ENCODE assay signal across 13 cellular contexts in genomic region chr6:89509719-89510339, GRCh38.
DNase-seq lines count a peak whose midpoint lies in the region; ATAC-seq, FAIRE-seq and TF ChIP-seq lines count a peak whose summit lies in the region.
"Had no signal": no experiment of that assay in that cellular context is flagged by ENCODE, and none has a peak within 500 bp of the region (broad histone marks: within the 10 kb centered on the region; RNA-seq: fewer than 3 reads in every experiment).

No MANE protein-coding gene starts in this region.

- H3K4me2 ChIP-seq in endothelial cell of umbilical vein (ENCODE audit: insufficient read depth, low read length) (no peak overlapping the region), mesendoderm (ENCODE audit: low read length) (no peak overlapping the region)
- H3K4me2 ChIP-seq: PC-9 had no signal

- H3K18ac ChIP-seq in mesendoderm (ENCODE audit: low read length): no peak overlapping the region

- intact Hi-C loops in endothelial cell of umbilical vein (cut with micrococcal nuclease): no loop called here
- intact Hi-C loops in activated CD4-positive, alpha-beta T cell treated with anti-CD3 and anti-CD28 coated beads for 36 hours (cut with DNase I, micrococcal nuclease): no loop called here

- H3K27ac Mint-ChIP-seq in activated CD4-positive, alpha-beta T cell treated with anti-CD3 and anti-CD28 coated beads for 36 hours: no peak overlapping the region
- H3K27ac Mint-ChIP-seq: activated naive CD4-positive, alpha-beta T cell treated with anti-CD3 and anti-CD28 coated beads, Interleukin-2, amount 50 U/mL, for 72 hours had no signal

- H3K4me3 ChIP-seq in HEK293 (ENCODE audit: low read depth, low read length): no peak overlapping the region
- H3K4me3 ChIP-seq in endothelial cell of umbilical vein (replicated peaks in 1 of 3; ENCODE audit: insufficient read depth in 1 of 3, low read depth in 1 of 3, low read length in 3 of 3): no peak overlapping the region
- no peak overlapping the region for H3K4me3 ChIP-seq in mesendoderm (ENCODE audit: low read length)
- H3K4me3 ChIP-seq: dorsolateral prefrontal cortex, PC-9 had no signal

- POLR2A ChIA-PET in HEK293 (lab: Yijun Ruan, JAX) (no interaction called here), endothelial cell of umbilical vein (lab: Charles Lee) (no interaction called here)
- POLR2A ChIA-PET in activated CD4-positive, alpha-beta T cell treated with anti-CD3 and anti-CD28 coated beads for 36 hours (lab: Charles Lee): no interaction called here

- no peak for FAIRE-seq in endothelial cell of umbilical vein (lab: Jason Lieb, UNC)

- no peak overlapping the region for H2BK15ac ChIP-seq in mesendoderm (replicated peaks; ENCODE audit: low read depth)

- H3K56ac ChIP-seq in mesendoderm (ENCODE audit: low read length): no peak overlapping the region

- no peaks in the 10 kb centered on the region for H4K20me1 ChIP-seq in endothelial cell of umbilical vein (replicated peaks; ENCODE audit: control insufficient read depth, extremely low read depth, insufficient read depth, low read length)

- BruUV-seq in endothelial cell of umbilical vein (replicated peaks; lab: Mats Ljungman, UMichigan): no TSS peak

- H3K27me3 Mint-ChIP-seq in activated CD4-positive, alpha-beta T cell treated with anti-CD3 and anti-CD28 coated beads for 36 hours: no peaks in the 10 kb centered on the region

- no peaks in the 10 kb centered on the region for H3K36me3 Mint-ChIP-seq in activated CD4-positive, alpha-beta T cell treated with anti-CD3 and anti-CD28 coated beads for 36 hours (ENCODE audit: low read depth)
- H3K36me3 Mint-ChIP-seq: activated naive CD4-positive, alpha-beta T cell treated with anti-CD3 and anti-CD28 coated beads, Interleukin-2, amount 50 U/mL, for 72 hours had no signal

- no peak for TF ChIP-seq CTCF in HEK293 (tag by site-specific recombination; IDR thresholded peaks at IDR 0.05)
- TF ChIP-seq CTCF in endothelial cell of umbilical vein (IDR thresholded peaks at IDR 0.05; ENCODE audit: extremely low read depth in 1 of 2, insufficient read depth in 1 of 2, low read depth in 1 of 2, low read length in 2 of 2): no peak

- H3K9me1 ChIP-seq in endothelial cell of umbilical vein (replicated peaks; ENCODE audit: control insufficient read depth, extremely low read depth, insufficient read depth, low read length): no peaks in the 10 kb centered on the region

- no peak overlapping the region for H2BK120ac ChIP-seq in mesendoderm (ENCODE audit: low read depth, low read length)

- H3K9me3 ChIP-seq in HEK293 (ENCODE audit: control insufficient read depth, insufficient read depth, low read depth, low read length): no peaks in the 10 kb centered on the region
- H3K9me3 ChIP-seq in endothelial cell of umbilical vein (replicated peaks; ENCODE audit: control insufficient read depth, insufficient read depth, low read length): no peaks in the 10 kb centered on the region

- dilution Hi-C loops in endothelial cell of umbilical vein (cut with MboI; ENCODE audit: extremely low pct_ligation_motif_present, low sequenced_read_pairs): loop anchor here (5.0 kb wide), 1 partner anchor 52 kb away; no protein-coding TSS in a partner anchor

- no peak overlapping the region for H4K8ac ChIP-seq in mesendoderm (ENCODE audit: low read depth, low read length)

- no peak overlapping the region for H3K4ac ChIP-seq in mesendoderm (ENCODE audit: low read depth, low read length)

- no peak overlapping the region for H4K5ac ChIP-seq in mesendoderm (ENCODE audit: low read length)

- no peak overlapping the region for H2AK5ac ChIP-seq in mesendoderm (ENCODE audit: low read length)

- H3K79me1 ChIP-seq in mesendoderm (ENCODE audit: low read length): peaks cover 3% of the 10 kb centered on the region

- H3K9ac ChIP-seq in endothelial cell of umbilical vein (replicated peaks; ENCODE audit: extremely low read depth, insufficient read depth, low read length) (no peak overlapping the region), mesendoderm (ENCODE audit: low read length) (no peak overlapping the region)

- peaks cover 27% of the 10 kb centered on the region for H3K4me1 ChIP-seq in HEK293 (ENCODE audit: control insufficient read depth, insufficient read depth, low read length)
- H3K4me1 ChIP-seq in endothelial cell of umbilical vein (ENCODE audit: control insufficient read depth, extremely low read depth, insufficient read depth, low read length): no peaks in the 10 kb centered on the region
- peaks cover 6% of the 10 kb centered on the region for H3K4me1 ChIP-seq in mesendoderm (ENCODE audit: control insufficient read depth, low read depth, low read length)

- ATAC-seq in activated CD4-positive, alpha-beta T cell treated with anti-CD3 and anti-CD28 coated beads for 36 hours: no peak
- no peak for ATAC-seq in GM18873 (IDR thresholded peaks at IDR 0.05; ENCODE audit: low FRiP score, unreplicated experiment)
- no peak for ATAC-seq in GM21717 (IDR thresholded peaks at IDR 0.05; ENCODE audit: unreplicated experiment)
- ATAC-seq: activated naive CD4-positive, alpha-beta T cell treated with anti-CD3 and anti-CD28 coated beads, Interleukin-2, amount 50 U/mL, for 72 hours had no signal

- no peak overlapping the region for H2AFZ ChIP-seq in endothelial cell of umbilical vein (ENCODE audit: low read depth, low read length)
- H2AFZ ChIP-seq: PC-9 had no signal

- H2BK5ac ChIP-seq in mesendoderm (ENCODE audit: low read length): no peak overlapping the region

- H3K9me3 Mint-ChIP-seq in activated CD4-positive, alpha-beta T cell treated with anti-CD3 and anti-CD28 coated beads for 36 hours (ENCODE audit: low read depth): no peaks in the 10 kb centered on the region
- H3K9me3 Mint-ChIP-seq: activated naive CD4-positive, alpha-beta T cell treated with anti-CD3 and anti-CD28 coated beads, Interleukin-2, amount 50 U/mL, for 72 hours had no signal

- WGBS in mesendoderm (ENCODE audit: extremely low coverage, insufficient coverage, low lambda C conversion rate): no CpG with 5 or more reads among the region's 4 CpGs

- CTCF ChIA-PET in HEK293 (lab: Yijun Ruan, JAX) (interaction anchor here (1.1 to 1.7 kb wide), 3 partner anchors 77 to 138 kb away, joined by 3 to 4 read pairs (median 4); no protein-coding TSS in a partner anchor), endothelial cell of umbilical vein (lab: Charles Lee) (no interaction called here)
- CTCF ChIA-PET in activated CD4-positive, alpha-beta T cell treated with anti-CD3 and anti-CD28 coated beads for 36 hours (lab: Charles Lee): interaction anchor here (0.5 kb wide), 1 partner anchor 55 kb away, joined by 3 read pairs; no protein-coding TSS in a partner anchor

- H3K27ac ChIP-seq in HEK293 (ENCODE audit: extremely low read depth, low read depth, low read length) (0 out of 2 replicates have a peak overlapping the region, but pooled peaks have one; percentile 13), endothelial cell of umbilical vein (ENCODE audit: insufficient read depth, low read depth, low read length) (no peak overlapping the region), mesendoderm (ENCODE audit: low read depth, low read length) (no peak overlapping the region)
- H3K27ac ChIP-seq: dorsolateral prefrontal cortex, PC-9 had no signal

- H3K23ac ChIP-seq in mesendoderm (ENCODE audit: low read length): no peak overlapping the region

- TF ChIP-seq POLR2A in endothelial cell of umbilical vein (IDR thresholded peaks at IDR 0.05; ENCODE audit: low read depth, low read length): no peak

- peak; percentile 3 for DNase-seq in COLO829 (ENCODE audit: low spot score)
- peak; percentile 74 for DNase-seq in NCI-H748 treated with DMSO at 0.1 percent for 48 hours (lab: John Stamatoyannopoulos, UW)
- DNase-seq in endothelial cell of umbilical vein (ENCODE audit: low read depth, low spot score): peak; percentile 4
- no peak for DNase-seq in activated CD4-positive, alpha-beta T cell treated with anti-CD3 and anti-CD28 coated beads for 36 hours
- DNase-seq in mesendoderm: no peak
- DNase-seq: dorsolateral prefrontal cortex, PC-9, substantia nigra, T-helper 9 cell had no signal

- H3K36me3 ChIP-seq in HEK293 (ENCODE audit: control insufficient read depth in 2 of 2, insufficient read depth in 1 of 2, low read length in 2 of 2) (peaks cover 0 to 4% of the 10 kb centered on the region in 2 experiments; a peak in 1 of 3 replicates), endothelial cell of umbilical vein (ENCODE audit: control insufficient read depth in 2 of 2, extremely low read depth in 1 of 2, insufficient read depth in 2 of 2, low read length in 2 of 2) (no peaks in the 10 kb centered on the region), mesendoderm (ENCODE audit: control insufficient read depth, insufficient read depth, low read length) (no peaks in the 10 kb centered on the region)

- no peaks in the 10 kb centered on the region for H3K27me3 ChIP-seq in endothelial cell of umbilical vein (ENCODE audit: control insufficient read depth in 2 of 2, insufficient read depth in 2 of 2, low read length in 2 of 2)
- H3K27me3 ChIP-seq in mesendoderm (ENCODE audit: insufficient read depth, low read length, poor library complexity): no peaks in the 10 kb centered on the region
- H3K27me3 ChIP-seq: dorsolateral prefrontal cortex had no signal

- no peak overlapping the region for H3K4me3 Mint-ChIP-seq in activated CD4-positive, alpha-beta T cell treated with anti-CD3 and anti-CD28 coated beads for 36 hours

- peaks cover 5% of the 10 kb centered on the region for H3K4me1 Mint-ChIP-seq in activated CD4-positive, alpha-beta T cell treated with anti-CD3 and anti-CD28 coated beads for 36 hours

- H3K79me2 ChIP-seq in endothelial cell of umbilical vein (ENCODE audit: control insufficient read depth, insufficient read depth, low read length) (no peaks in the 10 kb centered on the region), mesendoderm (ENCODE audit: control insufficient read depth, insufficient read depth, low read length) (no peaks in the 10 kb centered on the region)

TF ChIP-seq in HEK293, 187 proteins besides CTCF, POLR2A, EP300 and RAD21 (continues in another document):
- no peak for TF ChIP-seq ZBTB21 (tag by site-specific recombination; IDR thresholded peaks at IDR 0.05)
- TF ChIP-seq ZNF707 (tag by site-specific recombination; IDR thresholded peaks at IDR 0.05): no peak
- no peak for TF ChIP-seq SP3 (tag by site-specific recombination; IDR thresholded peaks at IDR 0.05)
- TF ChIP-seq ZNF19 (tag by site-specific recombination; IDR thresholded peaks at IDR 0.05; ENCODE audit: low read depth): no peak
- TF ChIP-seq ZNF623 (tag by site-specific recombination; IDR thresholded peaks at IDR 0.05): no peak

TF ChIP-seq in endothelial cell of umbilical vein, 7 proteins besides CTCF, POLR2A, EP300 and RAD21:
- TF ChIP-seq EZH2 (IDR thresholded peaks at IDR 0.05; ENCODE audit: borderline replicate concordance, low read depth, low read length, severe bottlenecking) (no peak), FOS (IDR thresholded peaks at IDR 0.05; ENCODE audit: borderline replicate concordance, insufficient read depth, low read length) (no peak)

Comparison
In these comparisons a context has a peak if more than half of its experiments do, and no peak if none do; other contexts are left out.
1. DNase-seq: peak in COLO829 (single experiment), NCI-H748 treated with DMSO at 0.1 percent for 48 hours (single experiment) and endothelial cell of umbilical vein (single experiment); none in activated CD4-positive, alpha-beta T cell treated with anti-CD3 and anti-CD28 coated beads for 36 hours (single experiment) and mesendoderm (single experiment).